17 cellular contexts compared by ENCODE assay signal in genomic region chr13:110815471-110816204, GRCh38.
DNase-seq lines count a peak whose midpoint lies in the region; ATAC-seq and TF ChIP-seq lines count a peak whose summit lies in the region.
"Had no signal": no experiment of that assay in that cellular context is flagged by ENCODE, and none has a peak within 500 bp of the region (broad histone marks: within the 10 kb centered on the region; RNA-seq: fewer than 3 reads in every experiment).

No MANE protein-coding gene starts in this region.

- H3K27ac Mint-ChIP-seq in chondrocyte (ENCODE audit: unreplicated experiment): peak overlapping the region; percentile 12
- H3K27ac Mint-ChIP-seq in activated CD8-positive, alpha-beta T cell treated with anti-CD3 and anti-CD28 coated beads for 36 hours: no peak overlapping the region
- H3K27ac Mint-ChIP-seq: activated naive CD8-positive, alpha-beta T cell; IgD-negative memory B cell; immature natural killer cell; stimulated activated memory B cell treated with anti-CD40 and anti-IgM and Interleukin-4, amounts not matched to agents 10 μg/mL and 1 μg/mL and 100 μg/mL, for 72 hours; T-cell had no signal

- POLR2A ChIA-PET in HEK293T (lab: Yijun Ruan, JAX): no interaction called here
- POLR2A ChIA-PET in activated CD8-positive, alpha-beta T cell treated with anti-CD3 and anti-CD28 coated beads for 36 hours (lab: Charles Lee): no interaction called here

- ATAC-seq in activated CD8-positive, alpha-beta T cell treated with anti-CD3 and anti-CD28 coated beads for 36 hours: no peak
- ATAC-seq: activated CD4-positive, CD25-positive, alpha-beta regulatory T cell treated with anti-CD3 and anti-CD28 coated beads, Interleukin-2, amount 50 U/mL, for 24 hours; sciatic nerve; stimulated activated memory B cell treated with anti-CD40 and anti-IgM and Interleukin-4, amounts not matched to agents 10 μg/mL and 1 μg/mL and 100 μg/mL, for 72 hours; T-cell had no signal

- intact Hi-C loops in activated CD8-positive, alpha-beta T cell treated with anti-CD3 and anti-CD28 coated beads for 36 hours (cut with micrococcal nuclease): loop anchor here (10.0 kb wide), 1 partner anchor 101 kb away; the partner anchor contains the start of gene ING1

- TF ChIP-seq CTCF in chondrocyte (IDR thresholded peaks at IDR 0.05): no peak
- no peak for TF ChIP-seq CTCF in activated CD8-positive, alpha-beta T cell treated with anti-CD3 and anti-CD28 coated beads for 36 hours (IDR thresholded peaks at IDR 0.05)

- H3K4me3 Mint-ChIP-seq in chondrocyte (ENCODE audit: unreplicated experiment): no peak overlapping the region
- H3K4me3 Mint-ChIP-seq in activated CD8-positive, alpha-beta T cell treated with anti-CD3 and anti-CD28 coated beads for 36 hours: no peak overlapping the region
- H3K4me3 Mint-ChIP-seq: activated naive CD8-positive, alpha-beta T cell; immature natural killer cell; stimulated activated memory B cell treated with anti-CD40 and anti-IgM and Interleukin-4, amounts not matched to agents 10 μg/mL and 1 μg/mL and 100 μg/mL, for 72 hours; T-cell had no signal

- DNase-seq in COLO668 (lab: John Stamatoyannopoulos, UW; ENCODE audit: unreplicated experiment) (peak; percentile 91), NCI-H1092 treated with DMSO at 0.1 percent for 48 hours (lab: John Stamatoyannopoulos, UW) (peak; percentile 72), NCI-H526 treated with DMSO at 0.1 percent for 48 hours (lab: John Stamatoyannopoulos, UW) (peak; percentile 75), chondrocyte (ENCODE audit: low spot score) (no peak), T-helper 1 cell (no peak), HEK293T (ENCODE audit: extremely low spot score) (no peak), KBM-7 (no peak)
- DNase-seq in activated CD8-positive, alpha-beta T cell treated with anti-CD3 and anti-CD28 coated beads for 36 hours: no peak
- DNase-seq: activated T-cell treated with anti-CD3 and anti-CD28 coated beads for 4 hours, immature natural killer cell, NCI-H1694 treated with DMSO at 0.1 percent for 48 hours, T-cell had no signal

- no peaks in the 10 kb centered on the region for H3K36me3 Mint-ChIP-seq in chondrocyte (ENCODE audit: low read depth)
- no peaks in the 10 kb centered on the region for H3K36me3 Mint-ChIP-seq in activated CD8-positive, alpha-beta T cell treated with anti-CD3 and anti-CD28 coated beads for 36 hours (ENCODE audit: low read depth)
- H3K36me3 Mint-ChIP-seq: activated naive CD8-positive, alpha-beta T cell; IgD-negative memory B cell; immature natural killer cell; stimulated activated memory B cell treated with anti-CD40 and anti-IgM and Interleukin-4, amounts not matched to agents 10 μg/mL and 1 μg/mL and 100 μg/mL, for 72 hours; T-cell had no signal

- H3K9me3 Mint-ChIP-seq in chondrocyte (ENCODE audit: low read depth): no peaks in the 10 kb centered on the region
- H3K9me3 Mint-ChIP-seq in activated CD8-positive, alpha-beta T cell treated with anti-CD3 and anti-CD28 coated beads for 36 hours: no peaks in the 10 kb centered on the region
- H3K9me3 Mint-ChIP-seq: IgD-negative memory B cell, immature natural killer cell, T-cell had no signal

- CTCF ChIA-PET in HEK293T (lab: Yijun Ruan, JAX): no interaction called here
- CTCF ChIA-PET in activated CD8-positive, alpha-beta T cell treated with anti-CD3 and anti-CD28 coated beads for 36 hours (lab: Charles Lee): interaction anchor here (0.6 to 2.2 kb wide), 3 partner anchors 171 to 225 kb away, joined by 3 to 7 read pairs (median 3); no protein-coding TSS in a partner anchor

- peaks cover 6% of the 10 kb centered on the region for H3K27me3 Mint-ChIP-seq in chondrocyte (ENCODE audit: low read depth)
- peaks cover 25% of the 10 kb centered on the region for H3K27me3 Mint-ChIP-seq in activated CD8-positive, alpha-beta T cell treated with anti-CD3 and anti-CD28 coated beads for 36 hours

- in situ Hi-C loops in KBM-7 (cut with MboI; ENCODE audit: low pct_unique_long_range_greater_than_20kb, low sequenced_read_pairs): no loop called here

- peaks cover 21% of the 10 kb centered on the region for H3K4me1 Mint-ChIP-seq in chondrocyte (ENCODE audit: low read depth)
- H3K4me1 Mint-ChIP-seq in activated CD8-positive, alpha-beta T cell treated with anti-CD3 and anti-CD28 coated beads for 36 hours (ENCODE audit: low read depth): peaks cover 14% of the 10 kb centered on the region

TF ChIP-seq in HEK293T, 16 proteins besides CTCF, POLR2A, EP300 and RAD21:
- TF ChIP-seq BHLHE40 (IDR thresholded peaks at IDR 0.05; ENCODE audit: borderline replicate concordance) (no peak), FOXK2 (IDR thresholded peaks at IDR 0.05) (no peak)
TF ChIP-seq in HEK293T: peak in this region for 0.

Comparison
In these comparisons a context has a peak if more than half of its experiments do, and no peak if none do; other contexts are left out.
1. DNase-seq: peak in COLO668 (single experiment), NCI-H1092 treated with DMSO at 0.1 percent for 48 hours (single experiment) and NCI-H526 treated with DMSO at 0.1 percent for 48 hours (single experiment); none in chondrocyte (single experiment), T-helper 1 cell (0 of 5), HEK293T (single experiment), KBM-7 (single experiment) and activated CD8-positive, alpha-beta T cell treated with anti-CD3 and anti-CD28 coated beads for 36 hours (single experiment).